ENCODE assay signal across 7 cellular contexts in genomic region chr20:30503204-30503603, GRCh38.
DNase-seq lines count a peak whose midpoint lies in the region; ATAC-seq, FAIRE-seq and TF ChIP-seq lines count a peak whose summit lies in the region.
"Not testable (repeated sequence)": the region's sequence is repeated elsewhere in the genome, so short reads cannot be mapped to it uniquely, and the experiment has no call there.

No MANE protein-coding gene starts in this region.

- H3F3A ChIP-seq in SU-DHL-6 (ENCODE audit: insufficient read depth): not testable (repeated sequence)

- H3K9me3 ChIP-seq in DND-41 (ENCODE audit: insufficient read depth, low read length, severe bottlenecking); HEK293 (ENCODE audit: control insufficient read depth, insufficient read depth, low read depth, low read length); SK-N-MC (ENCODE audit: low read depth, low read length); SU-DHL-6 (ENCODE audit: insufficient read depth, low read length); HepG2 (ENCODE audit: low read length): not testable (repeated sequence)

- FAIRE-seq in HepG2 (lab: Jason Lieb, UNC): not testable (repeated sequence)

- H3K4me1 ChIP-seq in DND-41 (ENCODE audit: insufficient read depth, low read length): peaks cover 26% of the 10 kb centered on the region
- H3K4me1 ChIP-seq in HEK293 (ENCODE audit: control insufficient read depth, insufficient read depth, low read length); foreskin keratinocyte; HepG2 (ENCODE audit: insufficient read depth, low read length): not testable (repeated sequence)
- H3K4me1 ChIP-seq in KMS-11 (ENCODE audit: low read depth, poor library complexity, severe bottlenecking): peaks cover 37% of the 10 kb centered on the region

- not testable (repeated sequence) for H3K36me3 ChIP-seq in DND-41 (ENCODE audit: insufficient read depth, low read length); HEK293 (ENCODE audit: control insufficient read depth in 2 of 2, insufficient read depth in 1 of 2, low read length in 2 of 2); KMS-11 (ENCODE audit: insufficient read depth); SK-N-MC (ENCODE audit: insufficient read depth, low read length); SU-DHL-6 (ENCODE audit: low read length); HepG2 (replicated peaks in 1 of 2; ENCODE audit: control insufficient read depth in 1 of 2, insufficient read depth in 2 of 2, low read length in 2 of 2)

- H3K4me3 ChIP-seq in DND-41 (ENCODE audit: low read depth in 1 of 2, low read length in 2 of 2): peak overlapping the region in 1 of 2 experiments; percentile 24; a peak in 2 of 4 replicates
- H3K4me3 ChIP-seq in HEK293 (ENCODE audit: low read depth, low read length); KMS-11 (IDR thresholded peaks at IDR 0.05; ENCODE audit: insufficient read depth, low read depth, low read length); SK-N-MC; SU-DHL-6 (ENCODE audit: insufficient read depth, low read length, poor library complexity, severe bottlenecking); HepG2 (replicated peaks in 1 of 3; ENCODE audit: insufficient read depth in 1 of 3, low read depth in 2 of 3, low read length in 3 of 3): not testable (repeated sequence)

- H3K79me2 ChIP-seq in DND-41 (ENCODE audit: insufficient read depth, low read length); KMS-11 (ENCODE audit: insufficient read depth, low read depth); SU-DHL-6 (ENCODE audit: insufficient read depth, low read length); HepG2 (ENCODE audit: insufficient read depth, low read length): not testable (repeated sequence)

- not testable (repeated sequence) for TF ChIP-seq RAD21 in HepG2 (CRISPR knock-in tag; IDR thresholded peaks at IDR 0.05)

- ATAC-seq in DND-41 (ENCODE audit: insufficient read depth, low read depth): 0 out of 3 replicates have a peak, but pooled peaks have one; percentile 9
- ATAC-seq in foreskin keratinocyte: peak; percentile 44
- ATAC-seq in HepG2: not testable (repeated sequence)

- POLR2A ChIA-PET in HEK293 (lab: Yijun Ruan, JAX); HepG2 (lab: Yijun Ruan, JAX): not testable (repeated sequence)

- H2AFZ ChIP-seq in DND-41 (ENCODE audit: low read depth, low read length) (peak overlapping the region; percentile 67), KMS-11 (ENCODE audit: low read depth) (peak overlapping the region; percentile 38; the same call in 1 of the 2 replicates)
- not testable (repeated sequence) for H2AFZ ChIP-seq in SU-DHL-6 (ENCODE audit: low read depth, low read length, severe bottlenecking); HepG2 (ENCODE audit: low read length)

- H3K9ac ChIP-seq in DND-41 (ENCODE audit: low read depth, low read length): peak overlapping the region; percentile 4; the same call in 1 of the 2 replicates
- H3K9ac ChIP-seq in KMS-11: peak overlapping the region; percentile 9; the same call in 1 of the 2 replicates
- peak overlapping the region; percentile 42 for H3K9ac ChIP-seq in SK-N-MC (ENCODE audit: insufficient read length)
- peak overlapping the region; percentile 11; the same call in 1 of the 2 replicates for H3K9ac ChIP-seq in SU-DHL-6 (ENCODE audit: low read length)
- H3K9ac ChIP-seq in HepG2 (ENCODE audit: insufficient read depth, low read depth, low read length): not testable (repeated sequence)

- CTCF ChIA-PET in HEK293 (lab: Yijun Ruan, JAX); HepG2 (lab: Yijun Ruan, JAX; ENCODE audit: low intra/inter-chr PET ratio, low total read pairs): not testable (repeated sequence)

- H3K4me2 ChIP-seq in DND-41 (ENCODE audit: insufficient read depth, low read length) (peak overlapping the region; percentile 57), KMS-11 (peak overlapping the region; percentile 25; the same call in 1 of the 2 replicates)
- not testable (repeated sequence) for H3K4me2 ChIP-seq in SU-DHL-6 (ENCODE audit: low read depth, low read length, poor library complexity, severe bottlenecking); HepG2 (ENCODE audit: low read depth, low read length)

- not testable (repeated sequence) for DNase-seq in DND-41; SK-N-MC (ENCODE audit: low read depth, low spot score); foreskin keratinocyte; HepG2 (ENCODE audit: low spot score)

- BruUV-seq in HepG2 (replicated peaks; lab: Mats Ljungman, UMichigan): not testable (repeated sequence)

- WGBS in HepG2 (ENCODE audit: low lambda C conversion rate): 2% methylated on average over 1 of the region's 1 CpG

- not testable (repeated sequence) for TF ChIP-seq CTCF in DND-41 (IDR thresholded peaks at IDR 0.05; ENCODE audit: borderline replicate concordance, extremely low read depth, low read length, poor library complexity, severe bottlenecking); HEK293 (tag by site-specific recombination; IDR thresholded peaks at IDR 0.05); KMS-11 (conservative IDR thresholded peaks at IDR 0.05; ENCODE audit: low read depth, low read length); SU-DHL-6 (IDR thresholded peaks at IDR 0.05; ENCODE audit: insufficient read depth, low read length, poor library complexity, severe bottlenecking); foreskin keratinocyte (conservative IDR thresholded peaks at IDR 0.05); HepG2 (CRISPR knock-in tag; IDR thresholded peaks at IDR 0.05)

- not testable (repeated sequence) for H3K9me2 ChIP-seq in SU-DHL-6 (replicated peaks; ENCODE audit: insufficient read depth, low read length)

- not testable (repeated sequence) for H3K27ac ChIP-seq in DND-41 (ENCODE audit: low read length); HEK293 (ENCODE audit: extremely low read depth, low read depth, low read length); KMS-11; SK-N-MC; SU-DHL-6 (ENCODE audit: low read depth, low read length); foreskin keratinocyte; HepG2 (ENCODE audit: extremely low read length, insufficient read depth, low read length)

- in situ Hi-C loops in HepG2 (cut with HindIII; ENCODE audit: extremely low pct_ligation_motif_present, low pct_unique_long_range_greater_than_20kb): not testable (repeated sequence)

- H4K20me1 ChIP-seq in DND-41 (ENCODE audit: insufficient read depth, low read length); KMS-11 (ENCODE audit: insufficient read depth); SU-DHL-6 (ENCODE audit: low read depth, low read length); HepG2 (ENCODE audit: insufficient read depth, low read length): not testable (repeated sequence)

- not testable (repeated sequence) for TF ChIP-seq EP300 in HepG2 (IDR thresholded peaks at IDR 0.05; ENCODE audit: low read depth in 2 of 2, low read length in 2 of 2); HepG2 (CRISPR knock-in tag; IDR thresholded peaks at IDR 0.05; ENCODE audit: borderline replicate concordance)

- H3K27me3 ChIP-seq in DND-41 (ENCODE audit: insufficient read depth, low read length, poor library complexity); KMS-11 (ENCODE audit: insufficient read depth, low read depth); SU-DHL-6 (ENCODE audit: low read length); foreskin keratinocyte; HepG2 (ENCODE audit: control insufficient read depth in 1 of 2, insufficient read depth in 2 of 2, low read length in 2 of 2): not testable (repeated sequence)

- not testable (repeated sequence) for TF ChIP-seq POLR2A in HepG2 (IDR thresholded peaks at IDR 0.05; ENCODE audit: insufficient read depth in 1 of 2, low read depth in 2 of 2, low read length in 2 of 2)

- intact Hi-C loops in HepG2 (cut with micrococcal nuclease; ENCODE audit: unreplicated experiment): loop anchor here (5.0 kb wide), 1 partner anchor 216 kb away; no protein-coding TSS in a partner anchor

TF ChIP-seq in HEK293, 187 proteins besides CTCF, POLR2A, EP300 and RAD21:
- TF ChIP-seq ZNF596 (tag by site-specific recombination; IDR thresholded peaks at IDR 0.05): peak; percentile 96

TF ChIP-seq in HepG2, 621 proteins besides CTCF, POLR2A, EP300 and RAD21:
- TF ChIP-seq ATM (IDR thresholded peaks at IDR 0.05; ENCODE audit: borderline replicate concordance): peak; percentile 15; the same call in 1 of the 2 replicates
- TF ChIP-seq ATF7 (IDR thresholded peaks at IDR 0.05): 0 out of 2 replicates have a peak, but pooled peaks have one; percentile 2
- not testable (repeated sequence) for TF ChIP-seq ATF7 (CRISPR knock-in tag; IDR thresholded peaks at IDR 0.05)
